ENCODE assay signal across 8 cellular contexts in genomic region chr11:7986768-7987559, GRCh38. TPM values are rescaled to one million over a fixed set of nuclear protein-coding genes. Genes with fewer than 3 reads are reported as not detected.
DNase-seq lines count a peak whose midpoint lies in the region; ATAC-seq and TF ChIP-seq lines count a peak whose summit lies in the region.

Gene EIF3F, plus strand, starts transcription at chr11:7987337. Its CDS starts 16 bp downstream, at chr11:7987353.

- H3K36me3 ChIP-seq in HUES48 (ENCODE audit: control insufficient read depth, insufficient read depth, low read length): peaks cover 35% of the 10 kb centered on the region
- H3K36me3 ChIP-seq in NT2/D1 (ENCODE audit: insufficient read depth, insufficient read length, low read length): peaks cover 37% of the 10 kb centered on the region
- peaks cover 32% of the 10 kb centered on the region for H3K36me3 ChIP-seq in endodermal cell (ENCODE audit: control insufficient read depth, insufficient read depth, low read length)
- H3K36me3 ChIP-seq in mesendoderm (ENCODE audit: control insufficient read depth, insufficient read depth, low read length): peaks cover 5% of the 10 kb centered on the region

- H3K27ac Mint-ChIP-seq in activated CD8-positive, alpha-beta memory T cell treated with anti-CD3 and anti-CD28 coated beads, Interleukin-2, amount 10 ng/mL, durations not matched to agents 7 days and 5 days: peak within 1 kb of the TSS; percentile 92
- peak within 1 kb of the TSS; percentile 89 for H3K27ac Mint-ChIP-seq in endodermal cell

- H3K18ac ChIP-seq in mesendoderm (ENCODE audit: low read length): peak within 1 kb of the TSS; percentile 96

- DNase-seq in Caki2 (ENCODE audit: low read depth) (peak; percentile 96), NT2/D1 (ENCODE audit: low read depth, low spot score) (peak; percentile 98), endodermal cell (peak; percentile 97), mesendoderm (peak; percentile 100)
- peak; percentile 95 for DNase-seq in activated CD8-positive, alpha-beta memory T cell treated with anti-CD3 and anti-CD28 coated beads, Interleukin-2, amount 10 ng/mL, durations not matched to agents 7 days and 5 days
- DNase-seq in stimulated activated CD8-positive, alpha-beta memory T cell treated with anti-CD3 and anti-CD28 coated beads, Interleukin-15, amount 100 ng/mL, for 1 hour (ENCODE audit: low read depth): peak; percentile 75

- peak within 1 kb of the TSS; percentile 47 for H4K5ac ChIP-seq in mesendoderm (ENCODE audit: low read length)

- peaks cover 44% of the 10 kb centered on the region for H3K4me1 Mint-ChIP-seq in activated CD8-positive, alpha-beta memory T cell treated with anti-CD3 and anti-CD28 coated beads, Interleukin-2, amount 10 ng/mL, durations not matched to agents 7 days and 5 days
- H3K4me1 Mint-ChIP-seq in endodermal cell: peaks cover 32% of the 10 kb centered on the region

- H2AK5ac ChIP-seq in mesendoderm (ENCODE audit: low read length): no peak within 1 kb of the TSS

- WGBS in endodermal cell (ENCODE audit: insufficient coverage in 1 of 2, insufficient read length in 1 of 2), 2 experiments: 1 to 2% methylated on average over 24 to 45 of the region's 47 CpGs
- WGBS in mesendoderm (ENCODE audit: extremely low coverage, insufficient coverage, low lambda C conversion rate): no CpG with 5 or more reads among the region's 47 CpGs

- H2BK5ac ChIP-seq in mesendoderm (ENCODE audit: low read length): peak within 1 kb of the TSS; percentile 90

- H2BK120ac ChIP-seq in mesendoderm (ENCODE audit: low read depth, low read length): no peak within 1 kb of the TSS

- H2BK15ac ChIP-seq in mesendoderm (replicated peaks; ENCODE audit: low read depth): no peak within 1 kb of the TSS

- H3K4me3 Mint-ChIP-seq in activated CD8-positive, alpha-beta memory T cell treated with anti-CD3 and anti-CD28 coated beads, Interleukin-2, amount 10 ng/mL, durations not matched to agents 7 days and 5 days: peak within 1 kb of the TSS; percentile 96
- H3K4me3 Mint-ChIP-seq in endodermal cell: peak within 1 kb of the TSS; percentile 81

- H3K27ac ChIP-seq in HUES48 (ENCODE audit: low read depth, low read length) (peak within 1 kb of the TSS; percentile 57), endodermal cell (ENCODE audit: low read depth, low read length) (peak within 1 kb of the TSS; percentile 34), mesendoderm (ENCODE audit: low read depth, low read length) (peak within 1 kb of the TSS; percentile 91)

- H3K36me3 Mint-ChIP-seq in activated CD8-positive, alpha-beta memory T cell treated with anti-CD3 and anti-CD28 coated beads, Interleukin-2, amount 10 ng/mL, durations not matched to agents 7 days and 5 days: peaks cover 14% of the 10 kb centered on the region
- peaks cover 12% of the 10 kb centered on the region for H3K36me3 Mint-ChIP-seq in endodermal cell (ENCODE audit: low read depth)

- CTCF ChIA-PET in activated CD8-positive, alpha-beta memory T cell treated with anti-CD3 and anti-CD28 coated beads, Interleukin-2, amount 10 ng/mL, durations not matched to agents 7 days and 5 days (lab: Charles Lee): interaction anchor here (0.6 to 2.7 kb wide), 19 partner anchors 9 to 977 kb away, joined by 3 to 48 read pairs (median 4); partner anchors contain the start of genes RPL27A, TMEM9B and TRIM66

- H3K4me3 ChIP-seq in HUES48 (ENCODE audit: low read depth, low read length): peak within 1 kb of the TSS; percentile 95
- peak within 1 kb of the TSS; percentile 75 for H3K4me3 ChIP-seq in NT2/D1 (ENCODE audit: insufficient read length, low read depth)
- H3K4me3 ChIP-seq in endodermal cell (ENCODE audit: low read length): peak within 1 kb of the TSS; percentile 96
- peak within 1 kb of the TSS; percentile 48 for H3K4me3 ChIP-seq in mesendoderm (ENCODE audit: low read length)

- peak within 1 kb of the TSS; percentile 94 for H3K56ac ChIP-seq in mesendoderm (ENCODE audit: low read length)

- H3K4ac ChIP-seq in mesendoderm (ENCODE audit: low read depth, low read length): peak within 1 kb of the TSS; percentile 95

- H3K23ac ChIP-seq in mesendoderm (ENCODE audit: low read length): peak within 1 kb of the TSS; percentile 59

- in situ Hi-C loops in Caki2 (cut with HindIII; ENCODE audit: low pct_unique_long_range_greater_than_20kb, low sequenced_read_pairs): no loop called here

- H3K79me2 ChIP-seq in mesendoderm (ENCODE audit: control insufficient read depth, insufficient read depth, low read length): peaks cover 28% of the 10 kb centered on the region

- H3K4me1 ChIP-seq in HUES48 (ENCODE audit: control insufficient read depth, insufficient read depth, low read length) (peaks cover 21% of the 10 kb centered on the region), NT2/D1 (ENCODE audit: insufficient read depth, insufficient read length) (no peaks in the 10 kb centered on the region), endodermal cell (ENCODE audit: control insufficient read depth, insufficient read depth, low read length) (peaks cover 3% of the 10 kb centered on the region), mesendoderm (ENCODE audit: control insufficient read depth, low read depth, low read length) (peaks cover 8% of the 10 kb centered on the region)

- peaks cover 16% of the 10 kb centered on the region for H3K79me1 ChIP-seq in mesendoderm (ENCODE audit: low read length)

- H3K9me3 Mint-ChIP-seq in activated CD8-positive, alpha-beta memory T cell treated with anti-CD3 and anti-CD28 coated beads, Interleukin-2, amount 10 ng/mL, durations not matched to agents 7 days and 5 days (ENCODE audit: low read depth): no peaks in the 10 kb centered on the region
- H3K9me3 Mint-ChIP-seq in endodermal cell: no peaks in the 10 kb centered on the region

- H4K8ac ChIP-seq in mesendoderm (ENCODE audit: low read depth, low read length): no peak within 1 kb of the TSS

- peak within 1 kb of the TSS; percentile 78 for H3K4me2 ChIP-seq in mesendoderm (ENCODE audit: low read length)

- no peaks in the 10 kb centered on the region for H3K27me3 Mint-ChIP-seq in activated CD8-positive, alpha-beta memory T cell treated with anti-CD3 and anti-CD28 coated beads, Interleukin-2, amount 10 ng/mL, durations not matched to agents 7 days and 5 days
- no peaks in the 10 kb centered on the region for H3K27me3 Mint-ChIP-seq in endodermal cell (ENCODE audit: insufficient read depth)

- no peaks in the 10 kb centered on the region for H3K9me3 ChIP-seq in HUES48 (ENCODE audit: control insufficient read depth, insufficient read depth, low read length)
- no peaks in the 10 kb centered on the region for H3K9me3 ChIP-seq in NT2/D1 (ENCODE audit: insufficient read depth, low read length)
- peaks cover 6% of the 10 kb centered on the region for H3K9me3 ChIP-seq in endodermal cell (ENCODE audit: control insufficient read depth, low read length)

- ATAC-seq in GM21390 (IDR thresholded peaks at IDR 0.05; ENCODE audit: unreplicated experiment): peak; percentile 92
- ATAC-seq in activated CD8-positive, alpha-beta memory T cell treated with anti-CD3 and anti-CD28 coated beads, Interleukin-2, amount 10 ng/mL, durations not matched to agents 7 days and 5 days: peak; percentile 97

- peak; percentile 97 for TF ChIP-seq CTCF in endodermal cell (conservative IDR thresholded peaks at IDR 0.05)

- peak within 1 kb of the TSS; percentile 84 for H3K9ac ChIP-seq in HUES48 (ENCODE audit: low read depth, low read length)
- peak within 1 kb of the TSS; percentile 84 for H3K9ac ChIP-seq in NT2/D1 (ENCODE audit: insufficient read length, low read depth)
- H3K9ac ChIP-seq in endodermal cell (ENCODE audit: extremely low read depth, low read length, poor library complexity, severe bottlenecking): peak within 1 kb of the TSS; percentile 68
- H3K9ac ChIP-seq in mesendoderm (ENCODE audit: low read length): peak within 1 kb of the TSS; percentile 75

- no peaks in the 10 kb centered on the region for H3K27me3 ChIP-seq in HUES48 (ENCODE audit: control insufficient read depth, insufficient read depth, low read length)
- H3K27me3 ChIP-seq in NT2/D1 (ENCODE audit: insufficient read depth, insufficient read length): no peaks in the 10 kb centered on the region
- no peaks in the 10 kb centered on the region for H3K27me3 ChIP-seq in endodermal cell (ENCODE audit: control insufficient read depth, insufficient read depth, low read length, poor library complexity, severe bottlenecking)
- H3K27me3 ChIP-seq in mesendoderm (ENCODE audit: insufficient read depth, low read length, poor library complexity): no peaks in the 10 kb centered on the region

RNA-seq across cellular contexts. Expression of gene EIF3F, which starts in this region (rescaled TPM):
- 362 and 393 TPM in 2 replicates for total RNA-seq in Caki2 (2014; rRNA removed; shearing (Covaris generic); ENCODE audit: low replicate concordance)
- total RNA-seq in activated CD8-positive, alpha-beta memory T cell treated with anti-CD3 and anti-CD28 coated beads, Interleukin-2, amount 10 ng/mL, durations not matched to agents 7 days and 5 days: 100 to 1,000 TPM; 192 to 234 TPM
- 100 to 1,000 TPM; 349 to 354 TPM for total RNA-seq in endodermal cell
- 433 TPM for polyA plus RNA-seq in endodermal cell (2013, experiment 1 of 2)
- 380 TPM for polyA plus RNA-seq in endodermal cell (2013, experiment 2 of 2)
- 498 TPM for polyA plus RNA-seq in mesendoderm (2013, experiment 1 of 2)
- 521 TPM for polyA plus RNA-seq in mesendoderm (2013, experiment 2 of 2)

Comparison
In these comparisons a context has a peak if more than half of its experiments do, and no peak if none do; other contexts are left out.
1. Peak in every context shown above with its lines: DNase-seq, ATAC-seq, H3K4me3 ChIP-seq and H3K27ac ChIP-seq.
2. H3K27ac ChIP-seq: peak in every context shown above with its lines; median percentile 91 in mesendoderm; 57 in HUES48; 34 in endodermal cell.